8 cellular contexts compared by ENCODE assay signal in genomic region chr17:7253082-7253481, GRCh38. TPM values are rescaled to one million over a fixed set of nuclear protein-coding genes. Genes with fewer than 3 reads are reported as not detected.
DNase-seq lines count a peak whose midpoint lies in the region; ATAC-seq, FAIRE-seq and TF ChIP-seq lines count a peak whose summit lies in the region.

No MANE protein-coding gene starts in this region.

- no peak overlapping the region for H2AFZ ChIP-seq in HCT116 (ENCODE audit: low read depth, low read length, poor library complexity, severe bottlenecking)

- peaks cover 30% of the 10 kb centered on the region for H3K36me3 Mint-ChIP-seq in WTC11

- H3K27ac Mint-ChIP-seq in WTC11 = peak overlapping the region; percentile 100

- H3K9ac ChIP-seq in HCT116 (ENCODE audit: low read length) = peak overlapping the region; percentile 99

- H3K9me2 ChIP-seq in HCT116 (ENCODE audit: insufficient read depth) = no peaks in the 10 kb centered on the region

- no peaks in the 10 kb centered on the region for H3K27me3 Mint-ChIP-seq in WTC11 (ENCODE audit: low read depth)

- no peak for DNase-seq in HCT116 (ENCODE audit: low read depth, low spot score)
- DNase-seq in WTC11 (ENCODE audit: low spot score) = no peak
- no peak for DNase-seq in foreskin keratinocyte
- DNase-seq in small intestine = no peak
- no peak for DNase-seq in anterior cingulate cortex (lab: John Stamatoyannopoulos, UW)
- DNase-seq in kidney glomerular epithelial cell (lab: John Stamatoyannopoulos, UW) = no peak

- no peaks in the 10 kb centered on the region for H4K20me1 ChIP-seq in HCT116 (ENCODE audit: insufficient read depth)

- peak overlapping the region; percentile 84 for H3K27ac ChIP-seq in HCT116 (ENCODE audit: low read depth, low read length)
- peak overlapping the region; percentile 94 for H3K27ac ChIP-seq in foreskin keratinocyte
- H3K27ac ChIP-seq in small intestine (ENCODE audit: low read depth in 1 of 2, low read length in 1 of 2) = peak overlapping the region; percentile 43 to 94

- no peaks in the 10 kb centered on the region for H3K9me3 ChIP-seq in HCT116 (ENCODE audit: control insufficient read depth in 1 of 2, insufficient read depth in 1 of 2, low read depth in 1 of 2, low read length in 2 of 2)
- H3K9me3 ChIP-seq in small intestine (ENCODE audit: control insufficient read depth, low read depth) = no peaks in the 10 kb centered on the region

- H3K4me1 Mint-ChIP-seq in WTC11 = peaks cover 24% of the 10 kb centered on the region

- H3K36me3 ChIP-seq in HCT116 (ENCODE audit: control insufficient read depth in 1 of 2, insufficient read depth in 2 of 2, low read length in 2 of 2) (peaks cover 9 to 11% of the 10 kb centered on the region in 2 experiments; a peak in 2 of 4 replicates), small intestine (ENCODE audit: control insufficient read depth in 2 of 2, insufficient read depth in 2 of 2, low read length in 2 of 2) (peaks cover 0 to 3% of the 10 kb centered on the region in 2 donors)

- H3K4me3 Mint-ChIP-seq in WTC11 = peak overlapping the region; percentile 92

- no peak for FAIRE-seq in small intestine (lab: Jason Lieb, UNC)

- no peak for TF ChIP-seq POLR2A in HCT116 (IDR thresholded peaks at IDR 0.05; ENCODE audit: borderline replicate concordance, extremely low read depth, insufficient read depth, insufficient read length)

- peak overlapping the region; percentile 89 for H3K4me2 ChIP-seq in HCT116 (ENCODE audit: low read length)

- RAD21 ChIA-PET in HCT116 (lab: Charles Lee; ENCODE audit: low non-redundant PET in 1 of 2, low total read pairs in 2 of 2, uncharacterized antibody in 2 of 2, unreplicated experiment in 2 of 2) = no interaction called here

- TF ChIP-seq RAD21 in HCT116 (IDR thresholded peaks at IDR 0.05; ENCODE audit: low read depth) = no peak

- TF ChIP-seq CTCF in HCT116 (IDR thresholded peaks at IDR 0.05 in 2 of 3, conservative IDR thresholded peaks at IDR 0.05 in 1 of 3; ENCODE audit: borderline replicate concordance in 1 of 3, insufficient read depth in 1 of 3, low read depth in 2 of 3, low read length in 2 of 3) = no peak
- no peak for TF ChIP-seq CTCF in WTC11 (IDR thresholded peaks at IDR 0.05)
- no peak for TF ChIP-seq CTCF in foreskin keratinocyte (conservative IDR thresholded peaks at IDR 0.05)

- H3K4me3 ChIP-seq in HCT116 (replicated peaks in 1 of 2; ENCODE audit: low read depth in 1 of 2, low read length in 2 of 2) = peak overlapping the region; percentile 82 to 99
- peak overlapping the region in 1 of 2 donors; percentile 46 for H3K4me3 ChIP-seq in small intestine (ENCODE audit: low read depth in 1 of 2, low read length in 2 of 2)

- no peaks in the 10 kb centered on the region for H3K27me3 ChIP-seq in HCT116 (ENCODE audit: insufficient read depth, low read length)
- H3K27me3 ChIP-seq in foreskin keratinocyte = no peaks in the 10 kb centered on the region
- H3K27me3 ChIP-seq in small intestine (ENCODE audit: control insufficient read depth in 2 of 2, insufficient read depth in 2 of 2, low read length in 2 of 2) = no peaks in the 10 kb centered on the region

- H3K9me3 Mint-ChIP-seq in WTC11 = no peaks in the 10 kb centered on the region

- no peak for ATAC-seq in HCT116
- ATAC-seq in WTC11 = no peak
- no peak for ATAC-seq in foreskin keratinocyte
- no peak for ATAC-seq in HG03108 (IDR thresholded peaks at IDR 0.05; ENCODE audit: unreplicated experiment)
- ATAC-seq in GM21390 (IDR thresholded peaks at IDR 0.05; ENCODE audit: unreplicated experiment) = no peak

- BruUV-seq in HCT116 (replicated peaks; lab: Mats Ljungman, UMichigan) = no TSS peak

- intact Hi-C loops in HCT116 (cut with micrococcal nuclease) = loop anchor here (5.0 kb wide), 1 partner anchor 54 kb away; the partner anchor contains the start of gene EIF5A

- H3K79me2 ChIP-seq in HCT116 (ENCODE audit: insufficient read depth, low read length) = peaks cover 75% of the 10 kb centered on the region

- POLR2A ChIA-PET in HCT116 (lab: Charles Lee) (no interaction called here), WTC11 (lab: Charles Lee) (no interaction called here)

- H3K4me1 ChIP-seq in HCT116 (ENCODE audit: control insufficient read depth in 1 of 2, insufficient read depth in 2 of 2, low read length in 2 of 2) (peaks cover 13 to 25% of the 10 kb centered on the region in 2 experiments), foreskin keratinocyte (no peaks in the 10 kb centered on the region), small intestine (ENCODE audit: control insufficient read depth in 2 of 2, insufficient read depth in 1 of 2, low read depth in 1 of 2, low read length in 1 of 2) (peaks cover 10 to 11% of the 10 kb centered on the region in 2 donors)

- 18 to 58% (median 40%) methylated on average over 5 of the region's 5 CpGs for WGBS in small intestine, 3 donors

- CTCF ChIA-PET in HCT116 (lab: Charles Lee) (no interaction called here), WTC11 (lab: Charles Lee) (no interaction called here)

TF ChIP-seq in HCT116, 20 proteins besides CTCF, POLR2A, EP300 and RAD21:
- TF ChIP-seq ZFX (IDR thresholded peaks at IDR 0.05) = no peak

TF ChIP-seq in WTC11, 78 proteins besides CTCF, POLR2A, EP300 and RAD21 (continues in another document):
- TF ChIP-seq, protein P1, sequence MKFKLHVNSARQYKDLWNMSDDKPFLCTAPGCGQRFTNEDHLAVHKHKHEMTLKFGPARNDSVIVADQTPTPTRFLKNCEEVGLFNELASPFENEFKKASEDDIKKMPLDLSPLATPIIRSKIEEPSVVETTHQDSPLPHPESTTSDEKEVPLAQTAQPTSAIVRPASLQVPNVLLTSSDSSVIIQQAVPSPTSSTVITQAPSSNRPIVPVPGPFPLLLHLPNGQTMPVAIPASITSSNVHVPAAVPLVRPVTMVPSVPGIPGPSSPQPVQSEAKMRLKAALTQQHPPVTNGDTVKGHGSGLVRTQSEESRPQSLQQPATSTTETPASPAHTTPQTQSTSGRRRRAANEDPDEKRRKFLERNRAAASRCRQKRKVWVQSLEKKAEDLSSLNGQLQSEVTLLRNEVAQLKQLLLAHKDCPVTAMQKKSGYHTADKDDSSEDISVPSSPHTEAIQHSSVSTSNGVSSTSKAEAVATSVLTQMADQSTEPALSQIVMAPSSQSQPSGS (CRISPR knock-in tag; IDR thresholded peaks at IDR 0.05; ENCODE audit: borderline replicate concordance, low read depth) = no peak
- TF ChIP-seq, protein P2, sequence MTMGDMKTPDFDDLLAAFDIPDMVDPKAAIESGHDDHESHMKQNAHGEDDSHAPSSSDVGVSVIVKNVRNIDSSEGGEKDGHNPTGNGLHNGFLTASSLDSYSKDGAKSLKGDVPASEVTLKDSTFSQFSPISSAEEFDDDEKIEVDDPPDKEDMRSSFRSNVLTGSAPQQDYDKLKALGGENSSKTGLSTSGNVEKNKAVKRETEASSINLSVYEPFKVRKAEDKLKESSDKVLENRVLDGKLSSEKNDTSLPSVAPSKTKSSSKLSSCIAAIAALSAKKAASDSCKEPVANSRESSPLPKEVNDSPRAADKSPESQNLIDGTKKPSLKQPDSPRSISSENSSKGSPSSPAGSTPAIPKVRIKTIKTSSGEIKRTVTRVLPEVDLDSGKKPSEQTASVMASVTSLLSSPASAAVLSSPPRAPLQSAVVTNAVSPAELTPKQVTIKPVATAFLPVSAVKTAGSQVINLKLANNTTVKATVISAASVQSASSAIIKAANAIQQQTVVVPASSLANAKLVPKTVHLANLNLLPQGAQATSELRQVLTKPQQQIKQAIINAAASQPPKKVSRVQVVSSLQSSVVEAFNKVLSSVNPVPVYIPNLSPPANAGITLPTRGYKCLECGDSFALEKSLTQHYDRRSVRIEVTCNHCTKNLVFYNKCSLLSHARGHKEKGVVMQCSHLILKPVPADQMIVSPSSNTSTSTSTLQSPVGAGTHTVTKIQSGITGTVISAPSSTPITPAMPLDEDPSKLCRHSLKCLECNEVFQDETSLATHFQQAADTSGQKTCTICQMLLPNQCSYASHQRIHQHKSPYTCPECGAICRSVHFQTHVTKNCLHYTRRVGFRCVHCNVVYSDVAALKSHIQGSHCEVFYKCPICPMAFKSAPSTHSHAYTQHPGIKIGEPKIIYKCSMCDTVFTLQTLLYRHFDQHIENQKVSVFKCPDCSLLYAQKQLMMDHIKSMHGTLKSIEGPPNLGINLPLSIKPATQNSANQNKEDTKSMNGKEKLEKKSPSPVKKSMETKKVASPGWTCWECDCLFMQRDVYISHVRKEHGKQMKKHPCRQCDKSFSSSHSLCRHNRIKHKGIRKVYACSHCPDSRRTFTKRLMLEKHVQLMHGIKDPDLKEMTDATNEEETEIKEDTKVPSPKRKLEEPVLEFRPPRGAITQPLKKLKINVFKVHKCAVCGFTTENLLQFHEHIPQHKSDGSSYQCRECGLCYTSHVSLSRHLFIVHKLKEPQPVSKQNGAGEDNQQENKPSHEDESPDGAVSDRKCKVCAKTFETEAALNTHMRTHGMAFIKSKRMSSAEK (CRISPR knock-in tag; IDR thresholded peaks at IDR 0.05; ENCODE audit: borderline replicate concordance) = no peak
- no peak for TF ChIP-seq ZNF416 (CRISPR knock-in tag; IDR thresholded peaks at IDR 0.05)

RNA-seq across cellular contexts. Expression of gene ELP5, which starts 1.1 kb away (rescaled TPM):
- total RNA-seq in HCT116 (2021; ENCODE audit: unreplicated experiment) (81.7 TPM), WTC11 (2021) (101 to 103 TPM (median 103 TPM) in 3 replicates), foreskin keratinocyte (31.8 and 63.6 TPM in 2 replicates)
- polyA plus RNA-seq in HCT116 (2012) = 105 and 114 TPM in 2 replicates
- polyA plus RNA-seq in foreskin keratinocyte (42.6 and 104 TPM in 2 replicates), small intestine (10 to 100 TPM; 31.3 to 84.6 (median 44.5) TPM)

RNA-seq across cellular contexts. Expression of gene CTDNEP1, which starts 1.5 kb away (rescaled TPM):
- total RNA-seq in HCT116 (2021; ENCODE audit: unreplicated experiment) = 143 TPM
- 152 and 153 TPM in 2 replicates for polyA plus RNA-seq in HCT116 (2012)
- total RNA-seq in WTC11 (2021) = 120 to 127 TPM (median 126 TPM) in 3 replicates
- 84.9 and 89.6 TPM in 2 replicates for total RNA-seq in foreskin keratinocyte
- 171 and 177 TPM in 2 replicates for polyA plus RNA-seq in foreskin keratinocyte
- polyA plus RNA-seq in small intestine = 100 to 1,000 TPM in 1 of 3 donors, 10 to 100 TPM in 2; 70.0 to 101 (median 77.3) TPM

RNA-seq across cellular contexts. Expression of gene CLDN7, which starts 9.2 kb away (rescaled TPM):
- total RNA-seq in HCT116 (2021; ENCODE audit: unreplicated experiment) (286 TPM), WTC11 (2021) (131 to 136 TPM (median 136 TPM) in 3 replicates), foreskin keratinocyte (16.7 and 18.0 TPM in 2 replicates)
- polyA plus RNA-seq in HCT116 (2012) = 506 and 722 TPM in 2 replicates
- polyA plus RNA-seq in foreskin keratinocyte (20.9 and 25.0 TPM in 2 replicates), small intestine (100 to 1,000 TPM; 309 to 561 (median 337) TPM)

RNA-seq across cellular contexts. Expression of gene GABARAP, which starts 10.8 kb away (rescaled TPM):
- total RNA-seq in HCT116 (2021; ENCODE audit: unreplicated experiment) (287 TPM), WTC11 (2021) (228 to 247 TPM (median 238 TPM) in 3 replicates), foreskin keratinocyte (162 and 204 TPM in 2 replicates)
- 230 and 278 TPM in 2 replicates for polyA plus RNA-seq in HCT116 (2012)
- polyA plus RNA-seq in foreskin keratinocyte (319 and 384 TPM in 2 replicates), small intestine (1,000 to 10,000 TPM in 1 of 3 donors, 100 to 1,000 TPM in 2; 541 to 1,100 (median 827) TPM)

RNA-seq across cellular contexts. Expression of gene PHF23, which starts 13.8 kb away (rescaled TPM):
- total RNA-seq in HCT116 (2021; ENCODE audit: unreplicated experiment) (48.5 TPM), WTC11 (2021) (45.8 to 50.1 TPM (median 49.1 TPM) in 3 replicates), foreskin keratinocyte (49.1 and 51.2 TPM in 2 replicates)
- polyA plus RNA-seq in HCT116 (2012) = 21.5 and 35.2 TPM in 2 replicates
- polyA plus RNA-seq in foreskin keratinocyte (55.9 and 56.8 TPM in 2 replicates), small intestine (10 to 100 TPM; 26.4 to 40.3 (median 31.8) TPM)
